ENCODE assay signal across 25 cellular contexts in genomic region chr3:187809979-187810568, GRCh38.
DNase-seq lines count a peak whose midpoint lies in the region; ATAC-seq and TF ChIP-seq lines count a peak whose summit lies in the region.
"Had no signal": no experiment of that assay in that cellular context is flagged by ENCODE, and none has a peak within 500 bp of the region (broad histone marks: within the 10 kb centered on the region; RNA-seq: fewer than 3 reads in every experiment).

No MANE protein-coding gene starts in this region.

- H3K27ac ChIP-seq in neutrophil: peak overlapping the region; percentile 89
- H3K27ac ChIP-seq: BLaER1 treated with 17β-estradiol and CSF1 and Interleukin-3, amounts not matched to agents 10 nM and 100 nM; lower lobe of right lung; testis had no signal

- peaks cover 13% of the 10 kb centered on the region for H3K36me3 Mint-ChIP-seq in Caco-2 (ENCODE audit: insufficient read depth, unreplicated experiment)
- H3K36me3 Mint-ChIP-seq in activated T-helper 17 cell treated with anti-CD3 and anti-CD28 coated beads, Interleukin-2, amount 50 U/mL, for 72 hours (ENCODE audit: low read depth): no peaks in the 10 kb centered on the region

- H3K27me3 Mint-ChIP-seq in Caco-2 (ENCODE audit: insufficient read depth, unreplicated experiment): no peaks in the 10 kb centered on the region
- no peaks in the 10 kb centered on the region for H3K27me3 Mint-ChIP-seq in activated T-helper 17 cell treated with anti-CD3 and anti-CD28 coated beads, Interleukin-2, amount 50 U/mL, for 72 hours
- H3K27me3 Mint-ChIP-seq: activated naive CD8-positive, alpha-beta T cell had no signal

- H3K4me1 ChIP-seq in Caco-2 (peaks cover 52% of the 10 kb centered on the region), neutrophil (ENCODE audit: control insufficient read depth in 1 of 2, insufficient read depth in 1 of 2, low read depth in 1 of 2, low read length in 1 of 2) (peaks cover 32 to 36% of the 10 kb centered on the region in 2 experiments)

- H3K9me3 ChIP-seq in Caco-2 (no peaks in the 10 kb centered on the region), neutrophil (no peaks in the 10 kb centered on the region)
- H3K9me3 ChIP-seq: lower lobe of right lung, testis had no signal

- ATAC-seq in activated T-helper 17 cell treated with anti-CD3 and anti-CD28 coated beads, Interleukin-2, amount 50 U/mL, for 72 hours (replicated peaks): no peak
- ATAC-seq in GM19395 (IDR thresholded peaks at IDR 0.05; ENCODE audit: unreplicated experiment) (no peak), HG03378 (IDR thresholded peaks at IDR 0.05; ENCODE audit: unreplicated experiment) (no peak)
- ATAC-seq: esophagus mucosa, WTC11 had no signal

- H3K36me3 ChIP-seq in Caco-2 (ENCODE audit: control insufficient read depth, insufficient read depth, low read length) (no peaks in the 10 kb centered on the region), neutrophil (no peaks in the 10 kb centered on the region)
- H3K36me3 ChIP-seq: BLaER1 treated with 17β-estradiol and CSF1 and Interleukin-3, amounts not matched to agents 10 nM and 100 nM; lower lobe of right lung had no signal

- H3K4me1 Mint-ChIP-seq in Caco-2 (ENCODE audit: low read depth, unreplicated experiment): peaks cover 35% of the 10 kb centered on the region
- H3K4me1 Mint-ChIP-seq in activated T-helper 17 cell treated with anti-CD3 and anti-CD28 coated beads, Interleukin-2, amount 50 U/mL, for 72 hours: peaks cover 23% of the 10 kb centered on the region

- peaks cover 8% of the 10 kb centered on the region for H3K9me3 Mint-ChIP-seq in Caco-2 (ENCODE audit: unreplicated experiment)
- no peaks in the 10 kb centered on the region for H3K9me3 Mint-ChIP-seq in activated T-helper 17 cell treated with anti-CD3 and anti-CD28 coated beads, Interleukin-2, amount 50 U/mL, for 72 hours

- TF ChIP-seq CTCF in Caco-2 (IDR thresholded peaks at IDR 0.05; ENCODE audit: insufficient read depth in 1 of 2, low read depth in 1 of 2, low read length in 1 of 2, severe bottlenecking in 1 of 2, unreplicated experiment in 1 of 2) (no peak), fibroblast of the aortic adventitia (IDR thresholded peaks at IDR 0.05; ENCODE audit: insufficient read depth, low read length) (no peak), neutrophil (IDR thresholded peaks at IDR 0.05) (no peak)

- H3K4me3 Mint-ChIP-seq in Caco-2 (ENCODE audit: unreplicated experiment): peak overlapping the region; percentile 62
- H3K4me3 Mint-ChIP-seq in activated T-helper 17 cell treated with anti-CD3 and anti-CD28 coated beads, Interleukin-2, amount 50 U/mL, for 72 hours: no peak overlapping the region
- H3K4me3 Mint-ChIP-seq: activated naive CD8-positive, alpha-beta T cell; WTC11 had no signal

- DNase-seq in Caco-2 (peak; percentile 54 to 68), fibroblast of the aortic adventitia (ENCODE audit: low read depth) (peak; percentile 31), anterior cingulate cortex (lab: John Stamatoyannopoulos, UW) (no peak), HT-29 (ENCODE audit: low spot score) (no peak)
- DNase-seq: activated CD4-positive, alpha-beta T cell treated with anti-CD3 and anti-CD28 coated beads, Interleukin-2, amount 50 U/mL, for 48 hours; activated CD8-positive, alpha-beta memory T cell treated with anti-CD3 and anti-CD28 coated beads, Interleukin-2, amount 50 U/mL, for 48 hours; effector CD4-positive, alpha-beta T cell; HCEC 1CT; lower lobe of right lung; NCI-H1092 treated with DMSO at 0.1 percent for 48 hours; NCI-H2029; SHP77 treated with DMSO at 0.1 percent for 48 hours; stimulated activated CD4-positive, alpha-beta T cell treated with anti-CD3 and anti-CD28 coated beads, Interleukin-2, amount 100 ng/mL, for 24 hours; SW 1271; T1000; testis had no signal

- no TSS peak for BruUV-seq in Caco-2 (replicated peaks; lab: Mats Ljungman, UMichigan)

- CTCF ChIA-PET in Caco-2 (lab: Charles Lee): interaction anchor here (0.8 to 1.5 kb wide), 3 partner anchors 62 to 226 kb away, joined by 3 to 5 read pairs (median 4); partner anchors contain the start of gene BCL6

- H3K27ac Mint-ChIP-seq in Caco-2 (ENCODE audit: unreplicated experiment): peak overlapping the region; percentile 81
- peak overlapping the region; percentile 7 for H3K27ac Mint-ChIP-seq in activated T-helper 17 cell treated with anti-CD3 and anti-CD28 coated beads, Interleukin-2, amount 50 U/mL, for 72 hours
- H3K27ac Mint-ChIP-seq: activated naive CD8-positive, alpha-beta T cell; activated T-helper 2 cell treated with anti-CD3 and anti-CD28 coated beads, Interferon-gamma antibody, Interleukin-2, Interleukin-4, amounts not matched to agents 10 μg/mL and 5 μg/mL and 100 μg/mL, durations not matched to agents 14 hours and 24 hours and 36 hours; WTC11 had no signal

- POLR2A ChIA-PET in Caco-2 (lab: Charles Lee): interaction anchor here (0.6 to 2.3 kb wide), 5 partner anchors 10 to 193 kb away, joined by 3 to 12 read pairs (median 4); partner anchors contain the start of gene BCL6

- intact Hi-C loops in Caco-2 (cut with micrococcal nuclease; ENCODE audit: unreplicated experiment): loop anchor here (1.0 to 5.0 kb wide), 7 partner anchors 19 to 937 kb away; no protein-coding TSS in a partner anchor

- no peaks in the 10 kb centered on the region for H3K27me3 ChIP-seq in Caco-2 (replicated peaks; ENCODE audit: control insufficient read depth, insufficient read depth, low read length)
- H3K27me3 ChIP-seq in neutrophil: no peaks in the 10 kb centered on the region
- H3K27me3 ChIP-seq: BLaER1 treated with 17β-estradiol and CSF1 and Interleukin-3, amounts not matched to agents 10 nM and 100 nM; testis had no signal

- no peak overlapping the region for H3K4me3 ChIP-seq in Caco-2 (ENCODE audit: low read depth, low read length)
- H3K4me3 ChIP-seq in fibroblast of the aortic adventitia (ENCODE audit: low read depth, low read length): no peak overlapping the region
- H3K4me3 ChIP-seq in neutrophil (ENCODE audit: low read depth in 1 of 2, low read length in 1 of 2): no peak overlapping the region
- H3K4me3 ChIP-seq: BLaER1 treated with 17β-estradiol and CSF1 and Interleukin-3, amounts not matched to agents 10 nM and 100 nM; lower lobe of right lung; testis had no signal

Comparison
In these comparisons a context has a peak if more than half of its experiments do, and no peak if none do; other contexts are left out.
1. DNase-seq: peak in Caco-2 (2 of 2) and fibroblast of the aortic adventitia (single experiment); none in anterior cingulate cortex (0 of 58) and HT-29 (single experiment).